1 cellular context compared by ENCODE assay signal in the genomic region with DNA sequence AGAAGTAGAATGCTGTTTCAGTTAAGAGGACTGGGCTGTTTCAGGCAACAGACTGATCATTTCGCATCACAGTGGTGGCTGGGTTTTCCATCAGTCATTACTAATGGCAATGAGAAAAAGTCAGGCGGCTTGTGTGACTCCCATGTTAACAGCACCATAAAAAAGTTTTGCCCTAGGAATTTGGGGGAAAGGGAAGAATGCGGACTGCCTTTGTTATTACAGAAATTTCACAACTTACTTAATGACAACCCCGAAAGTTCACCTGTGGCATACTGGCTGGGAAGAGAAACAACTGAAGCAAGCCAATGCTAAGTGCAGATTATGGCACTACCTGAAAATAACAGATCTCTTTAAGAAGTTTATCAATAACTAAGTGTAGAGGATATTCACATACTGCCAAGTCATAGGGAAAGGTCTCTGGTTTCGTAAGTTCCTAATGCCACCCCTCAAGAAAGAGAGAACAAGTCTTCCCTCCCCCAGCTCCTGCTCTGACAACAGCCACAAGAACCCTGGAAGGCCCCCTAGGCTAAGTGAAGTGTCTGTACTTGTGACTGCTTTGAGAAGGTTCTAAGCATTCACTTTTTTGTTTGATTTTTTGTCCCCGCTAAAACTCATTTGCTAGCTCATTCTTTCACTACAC.
TF ChIP-seq lines count a peak whose summit lies in the region.

No MANE protein-coding gene starts in this region.

TF ChIP-seq in HepG2, 621 proteins besides CTCF, POLR2A, EP300 and RAD21 (continued from another document):
- TF ChIP-seq, protein P1, sequence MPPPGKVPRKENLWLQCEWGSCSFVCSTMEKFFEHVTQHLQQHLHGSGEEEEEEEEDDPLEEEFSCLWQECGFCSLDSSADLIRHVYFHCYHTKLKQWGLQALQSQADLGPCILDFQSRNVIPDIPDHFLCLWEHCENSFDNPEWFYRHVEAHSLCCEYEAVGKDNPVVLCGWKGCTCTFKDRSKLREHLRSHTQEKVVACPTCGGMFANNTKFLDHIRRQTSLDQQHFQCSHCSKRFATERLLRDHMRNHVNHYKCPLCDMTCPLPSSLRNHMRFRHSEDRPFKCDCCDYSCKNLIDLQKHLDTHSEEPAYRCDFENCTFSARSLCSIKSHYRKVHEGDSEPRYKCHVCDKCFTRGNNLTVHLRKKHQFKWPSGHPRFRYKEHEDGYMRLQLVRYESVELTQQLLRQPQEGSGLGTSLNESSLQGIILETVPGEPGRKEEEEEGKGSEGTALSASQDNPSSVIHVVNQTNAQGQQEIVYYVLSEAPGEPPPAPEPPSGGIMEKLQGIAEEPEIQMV (CRISPR knock-in tag; IDR thresholded peaks at IDR 0.05; ENCODE audit: low read depth), result no peak
- TF ChIP-seq CHCHD3 (CRISPR knock-in tag; IDR thresholded peaks at IDR 0.05), result no peak
- TF ChIP-seq, protein P2, sequence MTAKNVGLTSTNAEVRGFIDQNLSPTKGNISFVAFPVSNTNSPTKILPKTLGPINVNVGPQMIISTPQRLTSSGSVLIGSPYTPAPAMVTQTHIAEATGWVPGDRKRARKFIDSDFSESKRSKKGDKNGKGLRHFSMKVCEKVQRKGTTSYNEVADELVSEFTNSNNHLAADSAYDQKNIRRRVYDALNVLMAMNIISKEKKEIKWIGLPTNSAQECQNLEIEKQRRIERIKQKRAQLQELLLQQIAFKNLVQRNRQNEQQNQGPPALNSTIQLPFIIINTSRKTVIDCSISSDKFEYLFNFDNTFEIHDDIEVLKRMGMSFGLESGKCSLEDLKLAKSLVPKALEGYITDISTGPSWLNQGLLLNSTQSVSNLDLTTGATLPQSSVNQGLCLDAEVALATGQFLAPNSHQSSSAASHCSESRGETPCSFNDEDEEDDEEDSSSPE (CRISPR knock-in tag; IDR thresholded peaks at IDR 0.05), result no peak
- no peak for TF ChIP-seq ZNF678 (CRISPR knock-in tag; IDR thresholded peaks at IDR 0.05)
- no peak for TF ChIP-seq SP5 (CRISPR knock-in tag; IDR thresholded peaks at IDR 0.05; ENCODE audit: borderline replicate concordance, low read depth)
